Comparison of ENCODE assay signal across 14 cellular contexts in genomic region chr2:69625078-69625788, GRCh38. TPM values are rescaled to one million over a fixed set of nuclear protein-coding genes. Genes with fewer than 3 reads are reported as not detected.
DNase-seq lines count a peak whose midpoint lies in the region; ATAC-seq lines count a peak whose summit lies in the region.
"Had no signal": no experiment of that assay in that cellular context is flagged by ENCODE, and none has a peak within 500 bp of the region (broad histone marks: within the 10 kb centered on the region; RNA-seq: fewer than 3 reads in every experiment).

No MANE protein-coding gene starts in this region.

- no peaks in the 10 kb centered on the region for H3K9me3 ChIP-seq in T-helper 17 cell (ENCODE audit: control insufficient read depth, low read length, poor library complexity, severe bottlenecking)
- H3K9me3 ChIP-seq: uterus had no signal

- CTCF ChIA-PET in activated naive CD4-positive, alpha-beta T cell treated with anti-CD3 and anti-CD28 coated beads, Interleukin-2, amount 10 ng/mL, durations not matched to agents 7 days and 5 days (lab: Charles Lee) = interaction anchor here (1.0 to 1.5 kb wide), 2 partner anchors 14 to 90 kb away, joined by 3 read pairs; no protein-coding TSS in a partner anchor

- H3K9me3 Mint-ChIP-seq in activated naive CD4-positive, alpha-beta T cell treated with anti-CD3 and anti-CD28 coated beads, Interleukin-2, amount 50 U/mL, for 72 hours = peaks cover 0 to 6% of the 10 kb centered on the region in 2 donors
- H3K9me3 Mint-ChIP-seq in activated naive CD4-positive, alpha-beta T cell treated with anti-CD3 and anti-CD28 coated beads, Interleukin-2, amount 10 ng/mL, durations not matched to agents 7 days and 5 days = no peaks in the 10 kb centered on the region

- DNase-seq in activated naive CD4-positive, alpha-beta T cell treated with anti-CD3 and anti-CD28 coated beads, Interleukin-2, amount 50 U/mL, for 72 hours (ENCODE audit: low spot score in 2 of 2) = no peak
- no peak for DNase-seq in activated naive CD4-positive, alpha-beta T cell treated with anti-CD3 and anti-CD28 coated beads, Interleukin-2, amount 10 ng/mL, durations not matched to agents 7 days and 5 days
- DNase-seq in T-helper 17 cell (no peak), islet precursor cell (peak; percentile 21), substantia nigra (lab: John Stamatoyannopoulos, UW) (no peak), cerebellum (ENCODE audit: low spot score) (no peak), left lobe of liver (ENCODE audit: low spot score) (no peak)
- DNase-seq: activated CD8-positive, alpha-beta memory T cell treated with anti-CD3 and anti-CD28 coated beads, Interleukin-2, amount 50 U/mL, for 48 hours; NCI-H1048; NCI-H345; RPMI8226; uterus had no signal

- peaks cover 16% of the 10 kb centered on the region for H3K4me1 Mint-ChIP-seq in activated naive CD4-positive, alpha-beta T cell treated with anti-CD3 and anti-CD28 coated beads, Interleukin-2, amount 10 ng/mL, durations not matched to agents 7 days and 5 days
- H3K4me1 Mint-ChIP-seq in T-helper 17 cell = peaks cover 24% of the 10 kb centered on the region

- peak overlapping the region; percentile 58 for H3K27ac ChIP-seq in substantia nigra (ENCODE audit: low read depth, low read length, poor library complexity, severe bottlenecking)

- H3K27ac Mint-ChIP-seq in activated naive CD4-positive, alpha-beta T cell treated with anti-CD3 and anti-CD28 coated beads, Interleukin-2, amount 50 U/mL, for 72 hours = no peak overlapping the region
- no peak overlapping the region for H3K27ac Mint-ChIP-seq in activated naive CD4-positive, alpha-beta T cell treated with anti-CD3 and anti-CD28 coated beads, Interleukin-2, amount 10 ng/mL, durations not matched to agents 7 days and 5 days
- H3K27ac Mint-ChIP-seq in T-helper 17 cell = no peak overlapping the region

- no peaks in the 10 kb centered on the region for H3K27me3 Mint-ChIP-seq in activated naive CD4-positive, alpha-beta T cell treated with anti-CD3 and anti-CD28 coated beads, Interleukin-2, amount 10 ng/mL, durations not matched to agents 7 days and 5 days
- H3K27me3 Mint-ChIP-seq in T-helper 17 cell = no peaks in the 10 kb centered on the region

- peak; percentile 65 to 78 for ATAC-seq in activated naive CD4-positive, alpha-beta T cell treated with anti-CD3 and anti-CD28 coated beads, Interleukin-2, amount 50 U/mL, for 72 hours
- peak; percentile 47 for ATAC-seq in T-helper 17 cell
- no peak for ATAC-seq in HG03039 (IDR thresholded peaks at IDR 0.05; ENCODE audit: unreplicated experiment)
- no peak for ATAC-seq in left lobe of liver
- ATAC-seq: GM12878 had no signal

- peaks cover 9 to 11% of the 10 kb centered on the region in 2 donors for H3K36me3 Mint-ChIP-seq in activated naive CD4-positive, alpha-beta T cell treated with anti-CD3 and anti-CD28 coated beads, Interleukin-2, amount 50 U/mL, for 72 hours
- H3K36me3 Mint-ChIP-seq in activated naive CD4-positive, alpha-beta T cell treated with anti-CD3 and anti-CD28 coated beads, Interleukin-2, amount 10 ng/mL, durations not matched to agents 7 days and 5 days = peaks cover 20% of the 10 kb centered on the region
- H3K36me3 Mint-ChIP-seq in T-helper 17 cell (ENCODE audit: low read depth) = peaks cover 2% of the 10 kb centered on the region

- H3K4me3 Mint-ChIP-seq in activated naive CD4-positive, alpha-beta T cell treated with anti-CD3 and anti-CD28 coated beads, Interleukin-2, amount 10 ng/mL, durations not matched to agents 7 days and 5 days = no peak overlapping the region
- no peak overlapping the region for H3K4me3 Mint-ChIP-seq in T-helper 17 cell

RNA-seq across cellular contexts. Expression of gene AAK1, which starts 18.3 kb away (rescaled TPM):
- total RNA-seq in activated naive CD4-positive, alpha-beta T cell treated with anti-CD3 and anti-CD28 coated beads, Interleukin-2, amount 50 U/mL, for 72 hours = 100 to 1,000 TPM; 129 to 137 TPM
- 100 to 1,000 TPM; 187 to 243 TPM for total RNA-seq in T-helper 17 cell
- 58.2 TPM for total RNA-seq in cerebellum
- 16.2 TPM for total RNA-seq in left lobe of liver

Comparison
In these comparisons a context has a peak if more than half of its experiments do, and no peak if none do; other contexts are left out.
1. ATAC-seq: peak in activated naive CD4-positive, alpha-beta T cell treated with anti-CD3 and anti-CD28 coated beads, Interleukin-2, amount 50 U/mL, for 72 hours (2 of 2) and T-helper 17 cell (single experiment); none in HG03039 (single experiment) and left lobe of liver (single experiment).